In the genomic region with DNA sequence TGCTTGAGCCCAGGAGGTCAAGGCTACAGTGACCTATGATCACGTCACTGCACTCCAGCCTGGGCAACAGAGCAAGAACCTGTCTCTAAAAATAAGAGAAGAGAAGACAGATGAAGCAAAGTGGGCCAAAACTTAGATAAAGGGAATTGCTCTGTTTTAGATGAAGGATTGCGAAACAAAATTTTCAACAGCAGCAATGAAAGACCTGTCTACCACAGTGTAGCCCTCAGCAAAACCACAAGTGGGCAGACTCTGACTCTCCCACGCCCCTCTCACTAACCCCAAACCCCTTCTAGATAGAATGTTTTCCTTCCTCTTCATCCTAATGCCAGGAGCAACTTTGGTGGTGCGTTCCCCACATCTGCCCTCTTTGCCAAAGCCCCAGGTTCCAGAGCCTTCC, we compare ENCODE assay signal across 12 cellular contexts.
"Had no signal": no experiment of that assay in that cellular context is flagged by ENCODE, and none has a peak within 500 bp of the region (broad histone marks: within the 10 kb centered on the region; RNA-seq: fewer than 3 reads in every experiment).

No MANE protein-coding gene starts in this region.

- DNase-seq: activated CD4-positive, alpha-beta T cell treated with anti-CD3 and anti-CD28 coated beads, Interleukin-2, amount 50 U/mL, for 1 hour; activated naive CD4-positive, alpha-beta T cell; dorsolateral prefrontal cortex; erythroblast; left colon; lower lobe of right lung; nucleus accumbens; right cardiac atrium; stimulated activated naive CD8-positive, alpha-beta T cell treated with anti-CD3 and anti-CD28 coated beads, Interleukin-15, amount 100 ng/mL, for 72 hours had no signal

- ATAC-seq: activated CD4-positive, CD25-positive, alpha-beta regulatory T cell treated with anti-CD3 and anti-CD28 coated beads, Interleukin-2, amount 50 U/mL, for 24 hours; left colon; lower lobe of right lung; right cardiac atrium; stimulated activated naive CD8-positive, alpha-beta T cell treated with anti-CD3 and anti-CD28 coated beads, Interleukin-15, amount 100 ng/mL, for 72 hours had no signal

- H3K4me3 ChIP-seq: cardiac muscle cell, dorsolateral prefrontal cortex, lower lobe of right lung, smooth muscle cell had no signal
